18 cellular contexts compared by ENCODE assay signal in the genomic region with DNA sequence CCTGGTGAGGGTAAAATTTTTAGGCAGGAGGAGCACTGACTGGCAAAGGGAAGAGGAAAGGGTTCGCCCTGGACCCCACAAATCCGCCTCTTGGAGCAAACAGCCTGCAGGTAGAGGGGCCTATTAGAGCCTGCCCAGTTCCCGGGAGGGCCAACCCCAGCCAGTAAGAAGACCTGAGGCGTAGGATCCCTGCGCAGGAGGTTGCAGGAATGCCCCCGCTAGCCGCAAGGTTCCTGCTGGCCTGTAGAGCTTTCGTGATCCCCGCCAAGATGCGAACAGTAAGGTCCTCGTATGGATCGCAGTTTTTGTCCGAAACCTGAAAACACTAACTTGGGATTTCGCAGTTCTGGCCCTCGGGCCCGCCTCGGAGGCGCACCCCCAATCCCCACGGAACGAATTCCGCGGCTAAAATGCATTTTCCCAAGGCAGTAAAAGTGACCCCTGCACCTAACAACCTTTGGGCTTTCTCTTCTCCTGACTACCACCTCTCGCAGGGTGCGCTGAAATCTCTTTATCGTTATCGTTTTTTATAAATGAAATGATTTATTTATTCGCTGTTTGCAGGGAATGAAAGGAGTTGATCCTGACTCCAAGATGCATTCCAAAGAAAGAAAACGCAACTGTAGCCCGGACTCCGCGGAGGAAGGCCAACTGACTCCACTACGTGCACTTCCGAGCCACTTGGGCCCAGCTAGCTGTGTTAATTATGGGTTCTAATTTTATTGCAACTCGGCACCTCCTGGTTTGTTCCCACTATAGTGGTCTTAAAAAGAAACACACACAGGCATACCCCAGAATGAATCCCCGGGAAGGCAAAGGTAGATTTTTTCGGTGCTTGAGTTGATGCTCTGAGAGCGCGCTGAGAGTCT. TPM values are rescaled to one million over a fixed set of nuclear protein-coding genes. Genes with fewer than 3 reads are reported as not detected.
DNase-seq lines count a peak whose midpoint lies in the region; ATAC-seq and TF ChIP-seq lines count a peak whose summit lies in the region.
"Had no signal": no experiment of that assay in that cellular context is flagged by ENCODE, and none has a peak within 500 bp of the region (broad histone marks: within the 10 kb centered on the region; RNA-seq: fewer than 3 reads in every experiment).

No MANE protein-coding gene starts in this region.

- H3K79me2 ChIP-seq in parathyroid adenoma = peaks cover 31% of the 10 kb centered on the region
- no peaks in the 10 kb centered on the region for H3K79me2 ChIP-seq in MM.1S (ENCODE audit: low read length)

- ATAC-seq in T-helper 17 cell = no peak
- ATAC-seq in HG03469 (IDR thresholded peaks at IDR 0.05; ENCODE audit: unreplicated experiment) = no peak
- ATAC-seq: PC-3 had no signal

- H3K4me2 ChIP-seq in parathyroid adenoma (ENCODE audit: low read length) (no peak overlapping the region), MM.1S (ENCODE audit: low read depth, low read length) (no peak overlapping the region)

- H3K27me3 ChIP-seq in parathyroid adenoma (ENCODE audit: control insufficient read depth, insufficient read depth, low read length) (no peaks in the 10 kb centered on the region), MM.1S (replicated peaks; ENCODE audit: insufficient read depth, low read length) (no peaks in the 10 kb centered on the region)

- no peak overlapping the region for H3K4me3 ChIP-seq in parathyroid adenoma (ENCODE audit: low read depth, low read length)
- H3K4me3 ChIP-seq in MM.1S (ENCODE audit: low read length) = no peak overlapping the region
- H3K4me3 ChIP-seq: SJSA1 had no signal

- peaks cover 4% of the 10 kb centered on the region for H3K4me1 Mint-ChIP-seq in T-helper 17 cell

- no peaks in the 10 kb centered on the region for H3K9me2 ChIP-seq in MM.1S (replicated peaks; ENCODE audit: insufficient read depth, low read length)

- no peaks in the 10 kb centered on the region for H3F3A ChIP-seq in MM.1S (ENCODE audit: insufficient read depth, low read length)

- H2AFZ ChIP-seq in parathyroid adenoma (peak overlapping the region; percentile 3), MM.1S (ENCODE audit: low read length) (no peak overlapping the region)

- no peaks in the 10 kb centered on the region for H4K20me1 ChIP-seq in MM.1S (ENCODE audit: insufficient read depth, low read length)

- peak overlapping the region; percentile 5; the same call in 1 of the 2 replicates for H3K9ac ChIP-seq in ES-I3 (ENCODE audit: low read depth, low read length)
- no peak overlapping the region for H3K9ac ChIP-seq in parathyroid adenoma
- no peak overlapping the region for H3K9ac ChIP-seq in MM.1S (ENCODE audit: low read length)

- peak overlapping the region; percentile 41 for H3K4me3 Mint-ChIP-seq in T-helper 17 cell

- H3K4me1 ChIP-seq in ES-I3 (ENCODE audit: insufficient read depth, low read length) = peaks cover 6% of the 10 kb centered on the region; the same call in 1 of the 2 replicates
- peaks cover 4% of the 10 kb centered on the region for H3K4me1 ChIP-seq in parathyroid adenoma
- H3K4me1 ChIP-seq in MM.1S (ENCODE audit: low read length) = no peaks in the 10 kb centered on the region
- H3K4me1 ChIP-seq: SJSA1 had no signal

- H3K27ac ChIP-seq in parathyroid adenoma (peak overlapping the region; percentile 99), MM.1S (ENCODE audit: low read length) (no peak overlapping the region)
- H3K27ac ChIP-seq: C4-2B, SJSA1 had no signal

- H3K36me3 Mint-ChIP-seq in T-helper 17 cell (ENCODE audit: low read depth) = peaks cover 7% of the 10 kb centered on the region

- DNase-seq in T-helper 17 cell (no peak), iPS-NIHi11 (ENCODE audit: low spot score) (peak; percentile 32), MM.1S (no peak), UCSD-AML1 (lab: John Stamatoyannopoulos, UW; ENCODE audit: unreplicated experiment) (no peak)
- DNase-seq in stimulated activated CD4-positive, alpha-beta T cell treated with anti-CD3 and anti-CD28 coated beads, Interleukin-2, amount 100 ng/mL, for 48 hours = no peak
- DNase-seq: DND-41, GF-D8, KBM-7, NCI-H1436, NCI-H2029 treated with DMSO at 0.1 percent for 48 hours, NCI-H510A, NCI-H774, PC-3 had no signal

- H3K36me3 ChIP-seq in ES-I3 (ENCODE audit: insufficient read depth, low read length) (no peaks in the 10 kb centered on the region), parathyroid adenoma (ENCODE audit: control insufficient read depth, insufficient read depth, low read length) (no peaks in the 10 kb centered on the region), MM.1S (replicated peaks; ENCODE audit: insufficient read depth, low read length) (no peaks in the 10 kb centered on the region)
- H3K36me3 ChIP-seq: SJSA1 had no signal

- TF ChIP-seq CTCF in parathyroid adenoma (IDR thresholded peaks at IDR 0.05) (no peak), MM.1S (IDR thresholded peaks at IDR 0.05; ENCODE audit: low read length) (no peak)

- no peaks in the 10 kb centered on the region for H3K9me3 ChIP-seq in ES-I3 (ENCODE audit: control insufficient read depth, insufficient read depth, low read length)
- peaks cover 8% of the 10 kb centered on the region for H3K9me3 ChIP-seq in T-helper 17 cell (ENCODE audit: control insufficient read depth, low read length, poor library complexity, severe bottlenecking)
- H3K9me3 ChIP-seq in parathyroid adenoma (ENCODE audit: control insufficient read depth, low read length) = no peaks in the 10 kb centered on the region
- no peaks in the 10 kb centered on the region for H3K9me3 ChIP-seq in MM.1S (replicated peaks; ENCODE audit: insufficient read depth, low read length)
- H3K9me3 ChIP-seq: SJSA1 had no signal

- no peak overlapping the region for H3K27ac Mint-ChIP-seq in T-helper 17 cell

- peaks cover 89% of the 10 kb centered on the region for H3K27me3 Mint-ChIP-seq in T-helper 17 cell

RNA-seq across cellular contexts. Expression of gene PAX9, which starts 7.2 kb away (rescaled TPM):
- under 1 TPM in 1 of 2 donors, not detected in 1; 0.35 TPM for total RNA-seq in T-helper 17 cell
